In genomic region chr1:206469933-206470691, GRCh38 we compare ENCODE assay signal across 8 cellular contexts. TPM values are rescaled to one million over a fixed set of nuclear protein-coding genes. Genes with fewer than 3 reads are reported as not detected.
DNase-seq lines count a peak whose midpoint lies in the region; ATAC-seq, FAIRE-seq and TF ChIP-seq lines count a peak whose summit lies in the region.

IKBKE (plus strand) TSS chr1:206470476; CDS start chr1:206473228, 2,752 bp downstream.

- ATAC-seq in GM19397 (IDR thresholded peaks at IDR 0.05; ENCODE audit: unreplicated experiment) (peak; percentile 42), SK-N-SH treated with all-trans-retinoic acid at 6 μM for 48 hours (peak; percentile 87)

- H2AFZ ChIP-seq in astrocyte (ENCODE audit: low read depth, low read length): peak within 1 kb of the TSS; percentile 78

- DNase-seq in DMS53 (lab: John Stamatoyannopoulos, UW) (peak; percentile 78), HK-2 (ENCODE audit: unreplicated experiment) (peak; percentile 70), astrocyte (ENCODE audit: low read depth) (peak; percentile 58), hippocampal formation (lab: John Stamatoyannopoulos, UW) (peak; percentile 40 to 49), retina (peak; percentile 74), NCI-H1694 (lab: John Stamatoyannopoulos, UW) (no peak)

- H3K4me3 ChIP-seq in astrocyte (ENCODE audit: insufficient read depth, low read depth, low read length): peak within 1 kb of the TSS; percentile 79

- peaks cover 37% of the 10 kb centered on the region for H3K4me1 Mint-ChIP-seq in astrocyte (ENCODE audit: low read depth, unreplicated experiment)

- H3K36me3 ChIP-seq in astrocyte (ENCODE audit: insufficient read depth, low read length): no peaks in the 10 kb centered on the region

- peak within 1 kb of the TSS; percentile 59 for H3K27ac Mint-ChIP-seq in astrocyte (ENCODE audit: unreplicated experiment)

- peak within 1 kb of the TSS; percentile 64 for H3K27ac ChIP-seq in astrocyte (ENCODE audit: low read depth, low read length)

- peak within 1 kb of the TSS; percentile 98 for H3K4me2 ChIP-seq in astrocyte (ENCODE audit: low read length)

- no peaks in the 10 kb centered on the region for H3K27me3 ChIP-seq in astrocyte (ENCODE audit: insufficient read depth, low read length)

- peak within 1 kb of the TSS; percentile 84 for H3K4me3 Mint-ChIP-seq in astrocyte (ENCODE audit: unreplicated experiment)

- H3K4me1 ChIP-seq in astrocyte (ENCODE audit: insufficient read depth, low read length): peaks cover 40% of the 10 kb centered on the region

- peaks cover 8% of the 10 kb centered on the region for H3K36me3 Mint-ChIP-seq in astrocyte (ENCODE audit: low read depth, unreplicated experiment)

- no peak for FAIRE-seq in astrocyte (lab: Jason Lieb, UNC)

- H3K27me3 Mint-ChIP-seq in astrocyte (ENCODE audit: low read depth, unreplicated experiment): no peaks in the 10 kb centered on the region

- peak within 1 kb of the TSS; percentile 83 for H3K9ac ChIP-seq in astrocyte (ENCODE audit: low read length)

- no peaks in the 10 kb centered on the region for H3K9me3 Mint-ChIP-seq in astrocyte (ENCODE audit: unreplicated experiment)

- peaks cover 13% of the 10 kb centered on the region for H4K20me1 ChIP-seq in astrocyte (ENCODE audit: insufficient read depth, low read length)

- no peak for TF ChIP-seq CTCF in astrocyte (IDR thresholded peaks at IDR 0.05; ENCODE audit: insufficient read depth, low read depth, low read length)

- no peaks in the 10 kb centered on the region for H3K9me3 ChIP-seq in astrocyte (ENCODE audit: insufficient read depth, low read depth, low read length)

- H3K79me2 ChIP-seq in astrocyte (ENCODE audit: insufficient read depth, low read length): peaks cover 7% of the 10 kb centered on the region

TF ChIP-seq in SK-N-SH treated with all-trans-retinoic acid at 6 μM for 48 hours, 23 proteins besides CTCF, POLR2A, EP300 and RAD21:
- no peak for TF ChIP-seq ISL1 (CRISPR knock-in tag; IDR thresholded peaks at IDR 0.05)
- no peak for TF ChIP-seq ZFP30 (CRISPR knock-in tag; IDR thresholded peaks at IDR 0.05)
- no peak for TF ChIP-seq CSRNP3 (CRISPR knock-in tag; IDR thresholded peaks at IDR 0.05)
- no peak for TF ChIP-seq ZC3H10 (CRISPR knock-in tag; IDR thresholded peaks at IDR 0.05)
- no peak for TF ChIP-seq PPARA (CRISPR knock-in tag; IDR thresholded peaks at IDR 0.05; ENCODE audit: borderline replicate concordance)
- TF ChIP-seq RARB (CRISPR knock-in tag; IDR thresholded peaks at IDR 0.05): no peak
- no peak for TF ChIP-seq BACH2 (CRISPR knock-in tag; IDR thresholded peaks at IDR 0.05; ENCODE audit: borderline replicate concordance)
- TF ChIP-seq CSDC2 (CRISPR knock-in tag; IDR thresholded peaks at IDR 0.05): no peak
- TF ChIP-seq ZNF565 (CRISPR knock-in tag; conservative IDR thresholded peaks at IDR 0.05; ENCODE audit: low read depth): no peak
- TF ChIP-seq ESRRG (CRISPR knock-in tag; IDR thresholded peaks at IDR 0.05): no peak
- no peak for TF ChIP-seq TCF4 (CRISPR knock-in tag; IDR thresholded peaks at IDR 0.05; ENCODE audit: borderline replicate concordance)
- no peak for TF ChIP-seq ARNTL (CRISPR knock-in tag; IDR thresholded peaks at IDR 0.05; ENCODE audit: borderline replicate concordance, low read depth)
- no peak for TF ChIP-seq ZNF8 (CRISPR knock-in tag; IDR thresholded peaks at IDR 0.05)
- no peak for TF ChIP-seq ZFP3 (CRISPR knock-in tag; IDR thresholded peaks at IDR 0.05)
- no peak for TF ChIP-seq SNAI2 (CRISPR knock-in tag; IDR thresholded peaks at IDR 0.05)
- no peak for TF ChIP-seq CREB5 (CRISPR knock-in tag; IDR thresholded peaks at IDR 0.05; ENCODE audit: low read depth)
- no peak for TF ChIP-seq TSHZ2 (CRISPR knock-in tag; IDR thresholded peaks at IDR 0.05)
- TF ChIP-seq TOX (CRISPR knock-in tag; IDR thresholded peaks at IDR 0.05; ENCODE audit: borderline replicate concordance): no peak
- TF ChIP-seq ZNF70 (CRISPR knock-in tag; IDR thresholded peaks at IDR 0.05): no peak
- no peak for TF ChIP-seq POU6F1 (CRISPR knock-in tag; IDR thresholded peaks at IDR 0.05; ENCODE audit: borderline replicate concordance, low read depth)

RNA-seq across cellular contexts. Expression of gene IKBKE, which starts in this region (rescaled TPM):
- total RNA-seq in astrocyte: 15.5 and 17.0 TPM in 2 replicates
